In genomic region chr11:73985661-73986060, GRCh38 we compare ENCODE assay signal across 10 cellular contexts. TPM values are rescaled to one million over a fixed set of nuclear protein-coding genes. Genes with fewer than 3 reads are reported as not detected.
"Had no signal": no experiment of that assay in that cellular context is flagged by ENCODE, and none has a peak within 500 bp of the region (broad histone marks: within the 10 kb centered on the region; RNA-seq: fewer than 3 reads in every experiment).

No MANE protein-coding gene starts in this region.

RNA-seq across cellular contexts. Expression of gene UCP3, which starts 23.2 kb away (rescaled TPM):
- total RNA-seq: ascending aorta had no signal

RNA-seq across cellular contexts. Expression of gene DNAJB13, which starts 34.8 kb away (rescaled TPM):
- total RNA-seq: activated B cell treated with CpG ODN at 0.5 μM for 24 hours, ascending aorta, gastrocnemius medialis, left ventricle myocardium inferior, mononuclear cell, omental fat pad, pulmonary artery endothelial cell, right atrium auricular region, stomach had no signal
- polyA plus RNA-seq: cardiac muscle cell had no signal
